In the genomic region with DNA sequence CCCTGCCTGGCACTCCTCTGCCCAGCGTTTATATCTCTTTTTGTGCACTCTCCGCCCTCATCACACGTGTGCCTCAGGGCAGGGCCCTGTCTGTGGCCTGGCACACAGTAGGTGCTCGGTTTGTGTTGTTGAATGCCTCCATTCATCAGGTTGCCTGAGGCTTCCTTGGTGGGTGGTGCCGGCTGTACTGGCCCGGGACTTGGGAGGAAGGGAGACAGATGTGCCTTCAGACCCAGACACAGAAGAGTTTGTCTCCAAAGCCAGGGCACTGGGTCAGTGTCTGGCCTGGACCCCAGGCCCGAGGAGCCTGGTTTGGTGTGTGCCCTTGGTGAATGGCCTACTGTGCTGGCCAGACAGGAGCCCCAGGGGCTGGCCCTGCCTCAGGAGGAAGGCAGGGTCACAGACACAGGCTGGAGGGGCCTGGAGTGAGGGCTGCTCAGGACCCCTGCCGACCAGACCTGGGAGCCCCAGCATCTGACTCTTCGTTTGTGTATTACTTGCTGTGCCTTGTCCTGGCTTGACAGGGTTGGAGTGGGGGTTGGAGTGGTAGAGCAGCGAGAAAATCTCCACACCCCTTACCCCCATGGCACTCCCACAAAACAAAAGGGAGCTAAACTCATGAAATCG, we compare ENCODE assay signal across 8 cellular contexts.
DNase-seq lines count a peak whose midpoint lies in the region; ATAC-seq and TF ChIP-seq lines count a peak whose summit lies in the region.

No MANE protein-coding gene starts in this region.

- no peaks in the 10 kb centered on the region for H3K36me3 Mint-ChIP-seq in T-cell

- H3K27ac Mint-ChIP-seq in T-cell = peak overlapping the region; percentile 95

- H3K4me1 Mint-ChIP-seq in T-cell = peaks cover 79 to 83% (median 83%) of the 10 kb centered on the region in 3 donors

- TF ChIP-seq CTCF in GM12875 (IDR thresholded peaks at IDR 0.05; ENCODE audit: borderline replicate concordance, insufficient read depth, low read depth, low read length) (no peak), fibroblast of villous mesenchyme (IDR thresholded peaks at IDR 0.05; ENCODE audit: insufficient read depth, low read depth, low read length) (no peak)

- ATAC-seq in T-cell (replicated peaks in 1 of 4) = no peak

- POLR2A ChIA-PET in T-cell (lab: Charles Lee) = interaction anchor here in 1 of 2 donors (0.6 kb wide), 1 partner anchor 71 kb away, joined by 10 read pairs; no protein-coding TSS in a partner anchor

- no peak for DNase-seq in T-cell
- no peak for DNase-seq in fibroblast of villous mesenchyme (ENCODE audit: low read depth)
- peak; percentile 36 for DNase-seq in retina
- DNase-seq in D341Med (ENCODE audit: low spot score) = no peak
- DNase-seq in NCI-H2196 (lab: John Stamatoyannopoulos, UW; ENCODE audit: unreplicated experiment) = no peak
- DNase-seq in ACHN = no peak
- no peak for DNase-seq in NK-92 treated with Interleukin-12 subunit alpha and Interleukin-12 subunit beta, amount 100 ng/mL, for 24 hours (lab: John Stamatoyannopoulos, UW)

- peak overlapping the region; percentile 81 to 94 (median 89) for H3K4me3 Mint-ChIP-seq in T-cell

- CTCF ChIA-PET in T-cell (lab: Charles Lee) = interaction anchor here in 1 of 2 donors (0.6 kb wide), 1 partner anchor 22 kb away, joined by 4 read pairs; no protein-coding TSS in a partner anchor

- no peaks in the 10 kb centered on the region for H3K27me3 Mint-ChIP-seq in T-cell

- H3K4me3 ChIP-seq in GM12875 (ENCODE audit: low read depth, low read length) (peak overlapping the region; percentile 69), fibroblast of villous mesenchyme (ENCODE audit: low read depth, low read length) (peak overlapping the region; percentile 57)

- no peaks in the 10 kb centered on the region for H3K9me3 Mint-ChIP-seq in T-cell

- in situ Hi-C loops in ACHN (cut with HindIII; ENCODE audit: low pct_ligation_motif_present, low pct_unique_long_range_greater_than_20kb, low sequenced_read_pairs) = no loop called here
